In the genomic region with DNA sequence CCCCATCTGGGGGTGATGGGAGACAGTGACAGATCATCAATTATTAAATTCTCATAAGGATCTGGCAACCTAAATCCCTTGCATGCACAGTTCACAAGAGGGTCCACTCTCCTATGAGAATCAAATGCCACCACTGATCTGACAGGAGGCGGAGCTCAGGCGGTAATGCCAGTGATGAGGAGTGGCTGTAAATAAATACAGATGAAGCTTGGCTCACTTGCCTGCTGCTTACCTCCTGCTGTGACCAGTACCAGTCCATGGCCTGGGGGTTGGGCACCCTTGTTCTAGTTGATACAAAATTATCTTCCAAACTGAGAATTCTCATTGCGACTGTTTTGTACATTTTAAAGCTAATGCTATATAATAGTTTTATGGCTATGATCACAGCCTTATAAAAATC, we compare ENCODE assay signal across 19 cellular contexts.
"Had no signal": no experiment of that assay in that cellular context is flagged by ENCODE, and none has a peak within 500 bp of the region (broad histone marks: within the 10 kb centered on the region; RNA-seq: fewer than 3 reads in every experiment).

No MANE protein-coding gene starts in this region.

- H3K4me3 ChIP-seq: lower lobe of right lung, ovary, sigmoid colon, stomach, testis, tibial artery had no signal

- FAIRE-seq: colon, frontal cortex, keratinocyte, urothelium cell line had no signal

- DNase-seq: dorsolateral prefrontal cortex; effector CD4-positive, alpha-beta T cell; left ventricle myocardium superior; lower lobe of right lung; natural killer cell; occipital lobe; ovary; sigmoid colon; stimulated activated CD4-positive, alpha-beta T cell treated with anti-CD3 and anti-CD28 coated beads, Interleukin-2, amount 100 ng/mL, for 24 hours; stimulated activated CD4-positive, alpha-beta T cell treated with anti-CD3 and anti-CD28 coated beads, Interleukin-4, amount 100 ng/mL, for 24 hours; stimulated activated naive CD4-positive, alpha-beta T cell treated with Interleukin-2 at 50 U/mL for 16 hours; stomach; testis; tibial artery had no signal

- H3K9me3 ChIP-seq: lower lobe of right lung, ovary, sigmoid colon, stomach, testis, tibial artery had no signal

- H3K27me3 ChIP-seq: dorsolateral prefrontal cortex, ovary, sigmoid colon, stomach, testis, tibial artery had no signal

- ATAC-seq: left ventricle myocardium superior; lower lobe of right lung; natural killer cell; stimulated activated effector memory CD8-positive, alpha-beta T cell treated with anti-CD3 and anti-CD28 coated beads, Interleukin-12 subunit alpha, Interleukin-12 subunit beta, amount 100 ng/mL, for 72 hours had no signal

- H3K36me3 ChIP-seq: lower lobe of right lung, ovary, sigmoid colon, stomach, tibial artery had no signal

- H3K4me1 ChIP-seq: lower lobe of right lung, sigmoid colon, stomach, testis, tibial artery had no signal

- H3K27ac ChIP-seq: lower lobe of right lung, ovary, sigmoid colon, stomach, testis, tibial artery had no signal
